Comparison of ENCODE assay signal across 18 cellular contexts in genomic region chr9:81372628-81373191, GRCh38.
DNase-seq lines count a peak whose midpoint lies in the region; ATAC-seq and TF ChIP-seq lines count a peak whose summit lies in the region.
"Had no signal": no experiment of that assay in that cellular context is flagged by ENCODE, and none has a peak within 500 bp of the region (broad histone marks: within the 10 kb centered on the region; RNA-seq: fewer than 3 reads in every experiment).

No MANE protein-coding gene starts in this region.

- no peak overlapping the region for H2BK12ac ChIP-seq in neuronal stem cell (ENCODE audit: low read length)

- no peak overlapping the region for H2BK120ac ChIP-seq in neuronal stem cell (ENCODE audit: low read depth, low read length)

- H2AK5ac ChIP-seq in neuronal stem cell (ENCODE audit: low read depth, low read length): no peak overlapping the region

- H3K4me2 ChIP-seq in neuronal stem cell (ENCODE audit: insufficient read depth, low read length, poor library complexity, severe bottlenecking) (no peak overlapping the region), MM.1S (ENCODE audit: low read depth, low read length) (no peak overlapping the region)

- no peaks in the 10 kb centered on the region for H3K79me1 ChIP-seq in neuronal stem cell (ENCODE audit: low read depth, low read length)

- intact Hi-C loops in Right ventricle myocardium inferior (cut with DNase I) (loop anchor here (10.0 kb wide), 1 partner anchor 312 kb away; the partner anchor contains the start of gene TLE1), cardiac septum (cut with DNase I) (loop anchor here (10.0 kb wide), 1 partner anchor 52 kb away; no protein-coding TSS in a partner anchor)

- no peak overlapping the region for H2BK5ac ChIP-seq in neuronal stem cell (ENCODE audit: low read length)

- no peak overlapping the region for H3K18ac ChIP-seq in neuronal stem cell (ENCODE audit: low read length)

- DNase-seq in Right ventricle myocardium inferior (ENCODE audit: missing footprints) (no peak), cardiac septum (ENCODE audit: low spot score) (no peak), glutamatergic neuron (no peak), neuronal stem cell (ENCODE audit: low spot score) (no peak), MM.1S (no peak)
- DNase-seq: activated effector memory CD4-positive, alpha-beta T cell treated with Interleukin-2 at 50 U/mL for 16 hours; adrenal gland; effector CD8-positive, alpha-beta T cell; foreskin fibroblast; H9; NCI-H187 treated with DMSO at 0.1 percent for 48 hours; posterior cingulate gyrus had no signal

- no peak for TF ChIP-seq CTCF in glutamatergic neuron (IDR thresholded peaks at IDR 0.05; ENCODE audit: partially characterized antibody, unreplicated experiment)
- TF ChIP-seq CTCF in MM.1S (IDR thresholded peaks at IDR 0.05; ENCODE audit: low read length): no peak

- H3K36me3 ChIP-seq in neuronal stem cell (replicated peaks in 1 of 2; ENCODE audit: control insufficient read depth in 2 of 2, insufficient read depth in 2 of 2, low read length in 2 of 2): no peaks in the 10 kb centered on the region
- H3K36me3 ChIP-seq in MM.1S (replicated peaks; ENCODE audit: insufficient read depth, low read length): no peaks in the 10 kb centered on the region
- H3K36me3 ChIP-seq: adrenal gland had no signal

- H3K27ac Mint-ChIP-seq in glutamatergic neuron (ENCODE audit: unreplicated experiment): peak overlapping the region; percentile 36
- H3K27ac Mint-ChIP-seq: stimulated activated memory B cell treated with anti-CD40 and anti-IgM and Interleukin-4, amounts not matched to agents 10 μg/mL and 1 μg/mL and 100 μg/mL, for 72 hours; T-helper 2 cell treated with Interferon-gamma antibody and Interleukin-4, amounts not matched to agents 5 μg/mL and 100 μg/mL, for 36 hours; type B pancreatic cell had no signal

- H2AFZ ChIP-seq in neuronal stem cell (ENCODE audit: low read length): no peak overlapping the region
- H2AFZ ChIP-seq in MM.1S (ENCODE audit: low read length): no peak overlapping the region

- H3K27ac ChIP-seq in neuronal stem cell (replicated peaks; ENCODE audit: low read length) (no peak overlapping the region), MM.1S (ENCODE audit: low read length) (no peak overlapping the region)
- H3K27ac ChIP-seq: adrenal gland had no signal

- no peaks in the 10 kb centered on the region for H3K79me2 ChIP-seq in MM.1S (ENCODE audit: low read length)

- H2BK15ac ChIP-seq in neuronal stem cell (ENCODE audit: low read length): no peak overlapping the region

- H3K9ac ChIP-seq in neuronal stem cell (ENCODE audit: low read depth, low read length, poor library complexity) (no peak overlapping the region), MM.1S (ENCODE audit: low read length) (no peak overlapping the region)

- H3K27me3 ChIP-seq in neuronal stem cell (ENCODE audit: control insufficient read depth in 3 of 3, insufficient read depth in 3 of 3, low read depth in 1 of 3, low read length in 3 of 3): peaks cover 0 to 64% (median 0%) of the 10 kb centered on the region in 3 experiments
- H3K27me3 ChIP-seq in MM.1S (replicated peaks; ENCODE audit: insufficient read depth, low read length): no peaks in the 10 kb centered on the region
- H3K27me3 ChIP-seq: adrenal gland had no signal

- H3K9me3 Mint-ChIP-seq in glutamatergic neuron (ENCODE audit: unreplicated experiment): peaks cover 5% of the 10 kb centered on the region
- H3K9me3 Mint-ChIP-seq: stimulated activated memory B cell treated with anti-CD40 and anti-IgM and Interleukin-4, amounts not matched to agents 10 μg/mL and 1 μg/mL and 100 μg/mL, for 72 hours; type B pancreatic cell had no signal

- H3K4me1 ChIP-seq in neuronal stem cell (ENCODE audit: control insufficient read depth in 2 of 2, insufficient read depth in 1 of 2, low read depth in 1 of 2, low read length in 2 of 2): peaks cover 0 to 34% of the 10 kb centered on the region in 2 donors
- 0 out of 2 replicates have a peak, but pooled peaks cover 6% of the 10 kb centered on the region for H3K4me1 ChIP-seq in MM.1S (ENCODE audit: low read length)

- no peak overlapping the region for H4K91ac ChIP-seq in neuronal stem cell (ENCODE audit: low read depth, low read length, poor library complexity)

- peak; percentile 76 for ATAC-seq in Right ventricle myocardium inferior
- no peak for ATAC-seq in HG02642 (IDR thresholded peaks at IDR 0.05; ENCODE audit: poor library complexity, unreplicated experiment)
- no peak for ATAC-seq in HG03045 (IDR thresholded peaks at IDR 0.05; ENCODE audit: unreplicated experiment)
- no peak for ATAC-seq in HG03196 (IDR thresholded peaks at IDR 0.05; ENCODE audit: unreplicated experiment)
- ATAC-seq: stimulated activated memory B cell treated with anti-CD40 and anti-IgM and Interleukin-4, amounts not matched to agents 10 μg/mL and 1 μg/mL and 100 μg/mL, for 72 hours had no signal

- H3K36me3 Mint-ChIP-seq in glutamatergic neuron (ENCODE audit: unreplicated experiment): no peaks in the 10 kb centered on the region
- H3K36me3 Mint-ChIP-seq: stimulated activated memory B cell treated with anti-CD40 and anti-IgM and Interleukin-4, amounts not matched to agents 10 μg/mL and 1 μg/mL and 100 μg/mL, for 72 hours; type B pancreatic cell had no signal

- no peaks in the 10 kb centered on the region for H3K9me2 ChIP-seq in MM.1S (replicated peaks; ENCODE audit: insufficient read depth, low read length)

- H3F3A ChIP-seq in MM.1S (ENCODE audit: insufficient read depth, low read length): no peaks in the 10 kb centered on the region

- H3K4me1 Mint-ChIP-seq in glutamatergic neuron (ENCODE audit: low read depth, unreplicated experiment): peaks cover 68% of the 10 kb centered on the region
- H3K4me1 Mint-ChIP-seq: stimulated activated memory B cell treated with anti-CD40 and anti-IgM and Interleukin-4, amounts not matched to agents 10 μg/mL and 1 μg/mL and 100 μg/mL, for 72 hours had no signal

- H3K9me3 ChIP-seq in neuronal stem cell (replicated peaks in 1 of 2; ENCODE audit: control insufficient read depth in 2 of 2, insufficient read depth in 1 of 2, low read depth in 1 of 2, low read length in 2 of 2): no peaks in the 10 kb centered on the region
- H3K9me3 ChIP-seq in MM.1S (replicated peaks; ENCODE audit: insufficient read depth, low read length): no peaks in the 10 kb centered on the region
- H3K9me3 ChIP-seq: adrenal gland had no signal

- no peak overlapping the region for H3K4me3 ChIP-seq in neuronal stem cell (ENCODE audit: low read length in 2 of 2)
- no peak overlapping the region for H3K4me3 ChIP-seq in MM.1S (ENCODE audit: low read length)
- H3K4me3 ChIP-seq: adrenal gland had no signal

- no peak overlapping the region for H3K23ac ChIP-seq in neuronal stem cell (ENCODE audit: low read depth, low read length, poor library complexity)

- no peak overlapping the region for H3K4ac ChIP-seq in neuronal stem cell (ENCODE audit: low read length)

- H3K27me3 Mint-ChIP-seq in glutamatergic neuron (ENCODE audit: unreplicated experiment): peaks cover 5% of the 10 kb centered on the region
- H3K27me3 Mint-ChIP-seq: stimulated activated memory B cell treated with anti-CD40 and anti-IgM and Interleukin-4, amounts not matched to agents 10 μg/mL and 1 μg/mL and 100 μg/mL, for 72 hours had no signal

- WGBS in neuronal stem cell (ENCODE audit: extremely low coverage in 2 of 2, insufficient read length in 2 of 2, insufficient replicate concordance in 1 of 2), 2 donors: no CpG with 5 or more reads among the region's 8 CpGs

- H3K4me3 Mint-ChIP-seq in glutamatergic neuron (ENCODE audit: unreplicated experiment): no peak overlapping the region
- H3K4me3 Mint-ChIP-seq: H9; stimulated activated memory B cell treated with anti-CD40 and anti-IgM and Interleukin-4, amounts not matched to agents 10 μg/mL and 1 μg/mL and 100 μg/mL, for 72 hours; T-helper 2 cell treated with Interferon-gamma antibody and Interleukin-4, amounts not matched to agents 5 μg/mL and 100 μg/mL, for 36 hours; type B pancreatic cell had no signal

- peak overlapping the region; percentile 26 for H3K14ac ChIP-seq in neuronal stem cell (ENCODE audit: low read length)

- H4K8ac ChIP-seq in neuronal stem cell (ENCODE audit: low read depth, low read length): no peak overlapping the region

- no peaks in the 10 kb centered on the region; the same call in 1 of the 2 replicates for H4K20me1 ChIP-seq in MM.1S (ENCODE audit: insufficient read depth, low read length)
